ENCODE assay signal across 13 cellular contexts in genomic region chr19:14542721-14543328, GRCh38. TPM values are rescaled to one million over a fixed set of nuclear protein-coding genes. Genes with fewer than 3 reads are reported as not detected.
A peak's percentile ranks its signal among the peaks of the same experiment; 100 is the strongest.
DNase-seq lines count a peak whose midpoint lies in the region; ATAC-seq and TF ChIP-seq lines count a peak whose summit lies in the region.
"Had no signal": no experiment of that assay in that cellular context is flagged by ENCODE, and none has a peak within 500 bp of the region (broad histone marks: within the 10 kb centered on the region; RNA-seq: fewer than 3 reads in every experiment).

No MANE protein-coding gene starts in this region.

- peak overlapping the region; percentile 70 for H3K27ac ChIP-seq in left ventricle myocardium inferior (replicated peaks)
- H3K27ac ChIP-seq in suprapubic skin, result peak overlapping the region; percentile 59
- H3K27ac ChIP-seq in body of pancreas, result no peak overlapping the region
- H3K27ac ChIP-seq: ascending aorta had no signal

- no peak overlapping the region for H3K4me3 Mint-ChIP-seq in activated T-cell treated with anti-CD3 and anti-CD28 coated beads, Interleukin-2, amount 50 U/mL, for 24 hours
- no peak overlapping the region for H3K4me3 Mint-ChIP-seq in activated B cell treated with CpG ODN at 0.5 μM for 24 hours
- H3K4me3 Mint-ChIP-seq: activated CD4-positive, alpha-beta memory T cell treated with anti-CD3 and anti-CD28 coated beads, Interleukin-2, amount 10 ng/mL, durations not matched to agents 7 days and 5 days; nephron progenitor cell had no signal

- TF ChIP-seq POLR2A in suprapubic skin (IDR thresholded peaks at IDR 0.05), result no peak
- TF ChIP-seq POLR2A in body of pancreas (IDR thresholded peaks at IDR 0.05), result no peak

- no peak for TF ChIP-seq CTCF in activated B cell treated with CpG ODN at 0.5 μM for 24 hours (IDR thresholded peaks at IDR 0.05)
- no peak for TF ChIP-seq CTCF in left ventricle myocardium inferior (IDR thresholded peaks at IDR 0.05; ENCODE audit: borderline replicate concordance)
- TF ChIP-seq CTCF in suprapubic skin (IDR thresholded peaks at IDR 0.05), result no peak
- no peak for TF ChIP-seq CTCF in body of pancreas (IDR thresholded peaks at IDR 0.05)

- ATAC-seq in activated B cell treated with CpG ODN at 0.5 μM for 24 hours (ENCODE audit: low read depth), result peak; percentile 45
- no peak for ATAC-seq in body of pancreas

- H3K36me3 ChIP-seq in left ventricle myocardium inferior (no peaks in the 10 kb centered on the region), suprapubic skin (no peaks in the 10 kb centered on the region), body of pancreas (replicated peaks in 1 of 2; ENCODE audit: insufficient read depth in 1 of 2, low read depth in 2 of 2) (no peaks in the 10 kb centered on the region)
- H3K36me3 ChIP-seq: ascending aorta had no signal

- 8% methylated on average over 7 of the region's 7 CpGs for WGBS in suprapubic skin
- 65 to 74% methylated on average over 7 of the region's 7 CpGs for WGBS in body of pancreas, 2 donors

- H3K4me3 ChIP-seq in left ventricle myocardium inferior (no peak overlapping the region), suprapubic skin (no peak overlapping the region), body of pancreas (no peak overlapping the region)
- H3K4me3 ChIP-seq: ascending aorta had no signal

- no peak for DNase-seq in activated T-cell treated with anti-CD3 and anti-CD28 coated beads, Interleukin-2, amount 50 U/mL, for 24 hours
- DNase-seq in activated T-cell treated with anti-CD3 and anti-CD28 coated beads, Interleukin-2, amount 50 U/mL, for 1 hour, result no peak
- no peak for DNase-seq in activated B cell treated with CpG ODN at 0.5 μM for 24 hours
- no peak for DNase-seq in left ventricle myocardium inferior
- DNase-seq in suprapubic skin (ENCODE audit: low spot score in 2 of 2), result no peak
- no peak for DNase-seq in NCI-H1092 treated with DMSO at 0.1 percent for 48 hours (lab: John Stamatoyannopoulos, UW)
- DNase-seq in RPMI8226, result no peak
- DNase-seq in body of pancreas, result no peak
- DNase-seq: activated CD4-positive, alpha-beta memory T cell treated with anti-CD3 and anti-CD28 coated beads, Interleukin-2, amount 10 ng/mL, durations not matched to agents 7 days and 5 days; glutamatergic neuron; NCI-H1105 treated with DMSO at 0.1 percent for 48 hours; nephron progenitor cell had no signal

- CTCF ChIA-PET in activated B cell treated with CpG ODN at 0.5 μM for 24 hours (lab: Charles Lee), result no interaction called here

- no peaks in the 10 kb centered on the region for H3K27me3 ChIP-seq in left ventricle myocardium inferior (ENCODE audit: low read depth)
- H3K27me3 ChIP-seq in suprapubic skin, result no peaks in the 10 kb centered on the region
- no peaks in the 10 kb centered on the region for H3K27me3 ChIP-seq in body of pancreas
- H3K27me3 ChIP-seq: ascending aorta had no signal

- H3K4me1 ChIP-seq in left ventricle myocardium inferior (peaks cover 39% of the 10 kb centered on the region), suprapubic skin (peaks cover 52% of the 10 kb centered on the region), body of pancreas (peaks cover 6% of the 10 kb centered on the region)
- H3K4me1 ChIP-seq: ascending aorta had no signal

- H3K27me3 Mint-ChIP-seq in activated T-cell treated with anti-CD3 and anti-CD28 coated beads, Interleukin-2, amount 50 U/mL, for 24 hours, result no peaks in the 10 kb centered on the region
- no peaks in the 10 kb centered on the region for H3K27me3 Mint-ChIP-seq in activated B cell treated with CpG ODN at 0.5 μM for 24 hours
- H3K27me3 Mint-ChIP-seq: activated CD4-positive, alpha-beta memory T cell treated with anti-CD3 and anti-CD28 coated beads, Interleukin-2, amount 10 ng/mL, durations not matched to agents 7 days and 5 days had no signal

- H3K9me3 ChIP-seq in left ventricle myocardium inferior (replicated peaks) (no peaks in the 10 kb centered on the region), suprapubic skin (no peaks in the 10 kb centered on the region), body of pancreas (no peaks in the 10 kb centered on the region)
- H3K9me3 ChIP-seq: ascending aorta had no signal

- no peak for TF ChIP-seq EP300 in suprapubic skin (IDR thresholded peaks at IDR 0.05)

- H3K4me1 Mint-ChIP-seq in activated T-cell treated with anti-CD3 and anti-CD28 coated beads, Interleukin-2, amount 50 U/mL, for 24 hours (ENCODE audit: low read depth), result peaks cover 39% of the 10 kb centered on the region
- peaks cover 14% of the 10 kb centered on the region for H3K4me1 Mint-ChIP-seq in activated B cell treated with CpG ODN at 0.5 μM for 24 hours

- intact Hi-C loops in activated B cell treated with CpG ODN at 0.5 μM for 24 hours (cut with micrococcal nuclease) (no loop called here), left ventricle myocardium inferior (cut with micrococcal nuclease) (no loop called here), body of pancreas (cut with DNase I) (no loop called here)

- H3K36me3 Mint-ChIP-seq in activated T-cell treated with anti-CD3 and anti-CD28 coated beads, Interleukin-2, amount 50 U/mL, for 24 hours (ENCODE audit: low read depth), result peaks cover 41% of the 10 kb centered on the region
- H3K36me3 Mint-ChIP-seq in activated B cell treated with CpG ODN at 0.5 μM for 24 hours (ENCODE audit: low read depth), result peaks cover 10% of the 10 kb centered on the region

- POLR2A ChIA-PET in activated B cell treated with CpG ODN at 0.5 μM for 24 hours (lab: Charles Lee), result interaction anchor here (0.7 to 1.0 kb wide), 3 partner anchors 25 to 1749 kb away, joined by 3 to 5 read pairs (median 4); partner anchors contain the start of gene DNAJB1

- peak overlapping the region; percentile 52 for H3K27ac Mint-ChIP-seq in activated T-cell treated with anti-CD3 and anti-CD28 coated beads, Interleukin-2, amount 50 U/mL, for 24 hours
- no peak overlapping the region for H3K27ac Mint-ChIP-seq in activated B cell treated with CpG ODN at 0.5 μM for 24 hours
- H3K27ac Mint-ChIP-seq: activated CD4-positive, alpha-beta memory T cell treated with anti-CD3 and anti-CD28 coated beads, Interleukin-2, amount 10 ng/mL, durations not matched to agents 7 days and 5 days; nephron progenitor cell had no signal

- H3K9me3 Mint-ChIP-seq in activated T-cell treated with anti-CD3 and anti-CD28 coated beads, Interleukin-2, amount 50 U/mL, for 24 hours, result no peaks in the 10 kb centered on the region
- no peaks in the 10 kb centered on the region for H3K9me3 Mint-ChIP-seq in activated B cell treated with CpG ODN at 0.5 μM for 24 hours
- H3K9me3 Mint-ChIP-seq: activated CD4-positive, alpha-beta memory T cell treated with anti-CD3 and anti-CD28 coated beads, Interleukin-2, amount 10 ng/mL, durations not matched to agents 7 days and 5 days; nephron progenitor cell had no signal

RNA-seq across cellular contexts. Expression of gene TECR, which starts 13.4 kb away (rescaled TPM):
- 55.3 and 58.6 TPM in 2 replicates for total RNA-seq in activated B cell treated with CpG ODN at 0.5 μM for 24 hours
- total RNA-seq in left ventricle myocardium inferior, result 69.3 TPM
- total RNA-seq in suprapubic skin, result 100 to 1,000 TPM; 111 to 176 (median 150) TPM
- 10 to 100 TPM; 26.2 to 28.7 TPM for total RNA-seq in body of pancreas

RNA-seq across cellular contexts. Expression of gene DNAJB1, which starts 24.6 kb away (rescaled TPM):
- total RNA-seq in activated B cell treated with CpG ODN at 0.5 μM for 24 hours, result 56.1 and 58.7 TPM in 2 replicates
- 48.7 TPM for total RNA-seq in left ventricle myocardium inferior
- 100 to 1,000 TPM in 3 of 4 donors, 10 to 100 TPM in 1; 54.5 to 197 (median 145) TPM for total RNA-seq in suprapubic skin
- 10 to 100 TPM; 24.4 to 33.2 TPM for total RNA-seq in body of pancreas

RNA-seq across cellular contexts. Expression of gene NDUFB7, which starts 29.0 kb away (rescaled TPM):
- 108 and 129 TPM in 2 replicates for total RNA-seq in activated B cell treated with CpG ODN at 0.5 μM for 24 hours
- 501 TPM for total RNA-seq in left ventricle myocardium inferior
- 100 to 1,000 TPM; 196 to 394 (median 340) TPM for total RNA-seq in suprapubic skin
- total RNA-seq in body of pancreas, result 100 to 1,000 TPM; 121 to 206 TPM

RNA-seq across cellular contexts. Expression of gene CLEC17A, which starts 40.1 kb away (rescaled TPM):
- total RNA-seq in activated B cell treated with CpG ODN at 0.5 μM for 24 hours, result 111 and 123 TPM in 2 replicates
- not detected for total RNA-seq in left ventricle myocardium inferior
- not detected for total RNA-seq in suprapubic skin
- not detected for total RNA-seq in body of pancreas
- total RNA-seq: activated CD4-positive, alpha-beta memory T cell treated with anti-CD3 and anti-CD28 coated beads, Interleukin-2, amount 10 ng/mL, durations not matched to agents 7 days and 5 days; ascending aorta had no signal

RNA-seq across cellular contexts. Expression of gene GIPC1, which starts 46.9 kb away (rescaled TPM):
- total RNA-seq in activated B cell treated with CpG ODN at 0.5 μM for 24 hours (13.9 and 15.3 TPM in 2 replicates), left ventricle myocardium inferior (45.5 TPM), suprapubic skin (100 to 1,000 TPM in 3 of 4 donors, 10 to 100 TPM in 1; 85.8 to 111 (median 105) TPM), body of pancreas (100 to 1,000 TPM in 1 of 2 donors, 10 to 100 TPM in 1; 34.5 to 120 TPM)

Comparison
In these comparisons a context has a peak if more than half of its experiments do, and no peak if none do; other contexts are left out.
1. H3K27ac ChIP-seq: peak in left ventricle myocardium inferior (single experiment) and suprapubic skin (single experiment); none in body of pancreas (0 of 4).